9 cellular contexts compared by ENCODE assay signal in the genomic region with DNA sequence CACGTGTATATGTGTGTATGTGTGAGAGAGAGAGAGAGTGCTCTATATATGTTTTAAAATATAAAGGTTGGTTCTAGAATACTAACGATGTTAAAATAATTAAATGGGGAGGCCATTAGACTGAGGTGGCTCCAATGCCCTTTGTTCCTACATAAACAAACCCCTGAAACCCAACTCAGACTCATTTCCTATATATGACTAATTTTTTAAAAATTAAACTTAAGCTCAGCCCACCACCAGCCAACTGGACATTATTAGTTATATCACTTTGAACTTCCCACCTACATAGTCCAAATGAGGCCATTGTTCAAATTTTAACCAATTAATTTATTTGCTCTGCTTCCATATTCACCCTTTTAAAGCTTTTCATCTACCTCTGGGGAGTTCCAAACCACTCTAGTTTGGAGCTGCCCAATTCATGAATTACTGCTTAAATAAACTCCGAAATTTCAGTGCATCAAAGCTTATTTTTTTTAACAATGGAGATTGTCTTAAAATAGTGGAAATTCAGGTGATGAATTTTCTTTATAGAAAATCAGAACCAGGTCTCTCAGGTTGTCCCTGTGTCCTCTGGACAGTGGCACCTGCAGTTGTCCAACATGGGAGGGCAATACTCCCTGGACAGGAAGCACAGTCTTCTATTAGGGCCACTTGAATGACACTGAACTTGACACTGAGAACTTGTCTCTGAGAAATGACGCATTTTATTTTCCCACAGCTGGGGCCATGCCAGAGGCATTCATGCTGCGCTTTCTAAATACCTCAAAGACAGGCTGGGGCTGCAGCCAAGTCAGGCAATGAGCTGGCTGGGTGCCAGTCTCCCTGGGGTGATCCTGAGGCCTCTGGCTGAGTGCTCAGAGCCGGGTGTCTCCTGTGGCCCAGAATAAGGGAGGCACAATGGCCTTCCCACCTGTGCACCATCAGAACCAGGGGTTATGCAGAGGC.
DNase-seq lines count a peak whose midpoint lies in the region; ATAC-seq and TF ChIP-seq lines count a peak whose summit lies in the region.
"Had no signal": no experiment of that assay in that cellular context is flagged by ENCODE, and none has a peak within 500 bp of the region (broad histone marks: within the 10 kb centered on the region; RNA-seq: fewer than 3 reads in every experiment).

No MANE protein-coding gene starts in this region.

- ATAC-seq in omental fat pad (ENCODE audit: low FRiP score), result peak; percentile 58
- no peak for ATAC-seq in HG03460 (IDR thresholded peaks at IDR 0.05; ENCODE audit: unreplicated experiment)

- H3K4me1 ChIP-seq in CD4-positive, alpha-beta memory T cell (ENCODE audit: insufficient read depth, low read length), result no peaks in the 10 kb centered on the region

- H3K27ac ChIP-seq in CD4-positive, alpha-beta memory T cell (ENCODE audit: low read depth, low read length), result no peak overlapping the region

- H3K36me3 ChIP-seq in CD4-positive, alpha-beta memory T cell (ENCODE audit: insufficient read depth, low read length), result no peaks in the 10 kb centered on the region

- peaks cover 0 to 1% (median 0%) of the 10 kb centered on the region in 4 donors for H3K4me1 Mint-ChIP-seq in CD4-positive, alpha-beta memory T cell

- H3K27ac Mint-ChIP-seq in CD4-positive, alpha-beta memory T cell, result no peak overlapping the region

- CTCF ChIA-PET in CD4-positive, alpha-beta memory T cell (lab: Charles Lee; ENCODE audit: partially characterized antibody), result no interaction called here

- no peaks in the 10 kb centered on the region for H3K27me3 ChIP-seq in CD4-positive, alpha-beta memory T cell (ENCODE audit: insufficient read depth, low read length)

- peaks cover 9 to 18% of the 10 kb centered on the region in 2 donors for H3K27me3 Mint-ChIP-seq in CD4-positive, alpha-beta memory T cell

- POLR2A ChIA-PET in CD4-positive, alpha-beta memory T cell (lab: Charles Lee; ENCODE audit: partially characterized antibody), result no interaction called here

- no peaks in the 10 kb centered on the region for H3K9me3 ChIP-seq in CD4-positive, alpha-beta memory T cell (ENCODE audit: control insufficient read depth in 1 of 2, low read length in 2 of 2)

- no peak overlapping the region for H3K4me3 Mint-ChIP-seq in CD4-positive, alpha-beta memory T cell

- no peak overlapping the region for H3K4me3 ChIP-seq in epithelial cell of proximal tubule (ENCODE audit: low read depth, low read length)
- H3K4me3 ChIP-seq in CD4-positive, alpha-beta memory T cell (ENCODE audit: low read length in 2 of 2), result no peak overlapping the region

- no peak for TF ChIP-seq CTCF in epithelial cell of proximal tubule (conservative IDR thresholded peaks at IDR 0.05; ENCODE audit: low read depth, low read length)
- TF ChIP-seq CTCF in omental fat pad (IDR thresholded peaks at IDR 0.05), result no peak
- no peak for TF ChIP-seq CTCF in GM20000 (IDR thresholded peaks at IDR 0.05; ENCODE audit: extremely low read depth, missing control alignments)

- DNase-seq in DMS79 treated with DMSO at 0.1 percent for 48 hours (lab: John Stamatoyannopoulos, UW) (peak; percentile 73), NCI-H69 (lab: John Stamatoyannopoulos, UW) (peak; percentile 64), epithelial cell of proximal tubule (ENCODE audit: low read depth) (peak; percentile 96), omental fat pad (ENCODE audit: low spot score) (peak; percentile 80), superior temporal gyrus (ENCODE audit: extremely low spot score) (no peak), GM20000 (ENCODE audit: low spot score) (no peak)
- DNase-seq in CD4-positive, alpha-beta memory T cell, result no peak
- DNase-seq: stimulated activated naive CD4-positive, alpha-beta T cell treated with Interleukin-2 at 50 U/mL for 16 hours had no signal

- H3K9me3 Mint-ChIP-seq in CD4-positive, alpha-beta memory T cell, result peaks cover 0 to 2% (median 0%) of the 10 kb centered on the region in 8 donors

- intact Hi-C loops in CD4-positive, alpha-beta memory T cell (cut with micrococcal nuclease), result no loop called here

- H3K36me3 Mint-ChIP-seq in CD4-positive, alpha-beta memory T cell, result no peaks in the 10 kb centered on the region

Comparison
In these comparisons a context has a peak if more than half of its experiments do, and no peak if none do; other contexts are left out.
1. DNase-seq: peak in DMS79 treated with DMSO at 0.1 percent for 48 hours (single experiment), NCI-H69 (single experiment), epithelial cell of proximal tubule (single experiment) and omental fat pad (single experiment); none in superior temporal gyrus (single experiment), GM20000 (single experiment) and CD4-positive, alpha-beta memory T cell (0 of 5).